Comparison of ENCODE assay signal across 10 cellular contexts in genomic region chr6:2636672-2637071, GRCh38.
"Had no signal": no experiment of that assay in that cellular context is flagged by ENCODE, and none has a peak within 500 bp of the region (broad histone marks: within the 10 kb centered on the region; RNA-seq: fewer than 3 reads in every experiment).

No MANE protein-coding gene starts in this region.

- DNase-seq: GM23248, GOT3, H7, H9, HCEC 1CT, HFFc6 had no signal

- H3K4me3 Mint-ChIP-seq: GM23338, H9, HFFc6 had no signal

- H2AFZ ChIP-seq: GM23248, GM23338 had no signal

- H3K9ac ChIP-seq: GM23248 had no signal

- H3K4me3 ChIP-seq: GM23248, GM23338, HAP-1 had no signal

- H3K9me3 Mint-ChIP-seq: H9, HFFc6 had no signal

- H3K36me3 ChIP-seq: HAP-1 had no signal

- FAIRE-seq: H54 had no signal

- H3K4me2 ChIP-seq: GM23338 had no signal

- H3K27ac ChIP-seq: GM23248 had no signal

- ATAC-seq: GM23338, HCT116 had no signal

- H3K27ac Mint-ChIP-seq: GM23338, H9, HFFc6 had no signal

- H3K9me3 ChIP-seq: HAP-1 had no signal
